Comparison of ENCODE assay signal across 2 cellular contexts in the genomic region with DNA sequence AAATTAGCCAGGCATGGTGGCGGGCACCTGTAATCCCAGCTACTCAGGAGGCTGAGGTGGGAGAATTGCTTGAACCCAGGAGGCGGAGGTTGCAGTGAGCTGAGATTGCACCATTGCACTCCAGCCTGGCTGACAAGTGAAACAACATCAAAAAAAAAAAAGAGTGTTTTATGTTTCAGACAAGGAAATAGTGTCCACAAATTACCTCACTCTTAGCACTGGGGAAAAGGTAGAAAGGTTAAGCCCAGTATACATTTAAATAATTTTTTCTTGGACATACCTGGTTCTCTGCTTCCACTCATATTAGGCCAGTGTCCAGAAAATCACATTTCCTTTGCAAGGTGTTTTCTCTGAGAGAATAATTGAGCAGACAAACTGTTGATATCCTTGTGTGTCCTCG. TPM values are rescaled to one million over a fixed set of nuclear protein-coding genes. Genes with fewer than 3 reads are reported as not detected.
"Had no signal": no experiment of that assay in that cellular context is flagged by ENCODE, and none has a peak within 500 bp of the region (broad histone marks: within the 10 kb centered on the region; RNA-seq: fewer than 3 reads in every experiment).

No MANE protein-coding gene starts in this region.

RNA-seq across cellular contexts. Expression of a gene that starts 8.7 kb away (rescaled TPM):
- total RNA-seq: G401 had no signal

RNA-seq across cellular contexts. Expression of a gene that starts 25.4 kb away (rescaled TPM):
- total RNA-seq: G401, GM12878 had no signal

RNA-seq across cellular contexts. Expression of a gene that starts 30.8 kb away (rescaled TPM):
- total RNA-seq: G401 had no signal
